In the genomic region with DNA sequence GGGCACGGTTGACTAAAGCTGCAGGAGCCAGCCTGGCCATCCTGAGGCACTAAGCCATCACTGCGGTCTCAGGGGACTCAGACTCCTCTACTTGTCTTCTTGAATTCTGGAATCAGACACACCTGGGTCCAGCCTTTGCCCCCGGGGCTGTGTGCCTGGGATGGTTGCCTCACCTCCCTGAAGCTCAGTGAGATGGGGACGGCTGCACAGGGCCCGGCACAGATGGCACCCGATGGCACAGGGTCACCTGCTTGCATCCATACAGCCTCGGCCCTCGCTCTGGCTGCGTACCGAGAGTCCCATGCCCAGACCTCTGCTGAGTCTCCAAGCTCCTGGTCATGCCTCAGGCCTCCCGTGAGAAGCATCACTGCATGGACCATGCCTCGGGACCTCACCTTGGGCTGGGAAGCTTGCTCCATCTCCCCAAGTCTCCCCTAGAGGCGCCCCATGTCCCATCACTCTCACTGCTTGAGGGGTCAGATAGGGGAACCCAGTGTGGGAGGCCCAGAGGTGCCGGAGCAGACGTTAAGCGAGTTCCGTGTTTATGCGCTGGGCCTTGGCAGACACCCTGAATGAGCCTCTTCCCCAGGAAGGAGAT, we compare ENCODE assay signal across 11 cellular contexts.
DNase-seq lines count a peak whose midpoint lies in the region; ATAC-seq and TF ChIP-seq lines count a peak whose summit lies in the region.
"Had no signal": no experiment of that assay in that cellular context is flagged by ENCODE, and none has a peak within 500 bp of the region (broad histone marks: within the 10 kb centered on the region; RNA-seq: fewer than 3 reads in every experiment).

No MANE protein-coding gene starts in this region.

- no peak for ATAC-seq in Right ventricle myocardium superior (ENCODE audit: poor library complexity)

- peaks cover 3% of the 10 kb centered on the region for H4K20me1 ChIP-seq in mammary epithelial cell (ENCODE audit: insufficient read depth, low read length)

- no peak overlapping the region for H3K23ac ChIP-seq in mesenchymal stem cell (ENCODE audit: low read length in 2 of 2)

- intact Hi-C loops in breast epithelium (cut with DNase I; ENCODE audit: low total_unique reads) = no loop called here
- intact Hi-C loops in mammary epithelial cell (cut with micrococcal nuclease) = no loop called here
- intact Hi-C loops in Right ventricle myocardium superior (cut with DNase I) = no loop called here

- peak overlapping the region in 1 of 2 experiments; percentile 11 for H3K14ac ChIP-seq in mesenchymal stem cell (ENCODE audit: low read length in 2 of 2)

- H2AFZ ChIP-seq in mammary epithelial cell (ENCODE audit: low read depth, low read length) = no peak overlapping the region
- H2AFZ ChIP-seq in mesenchymal stem cell (ENCODE audit: low read depth, low read length) = no peak overlapping the region
- H2AFZ ChIP-seq: GM23248 had no signal

- H3K79me2 ChIP-seq in mammary epithelial cell (ENCODE audit: insufficient read depth, low read length) = peaks cover 98% of the 10 kb centered on the region

- H3K4me1 ChIP-seq in breast epithelium (peaks cover 33 to 53% of the 10 kb centered on the region in 2 donors), mammary epithelial cell (ENCODE audit: insufficient read depth, low read length) (peaks cover 42% of the 10 kb centered on the region), mesenchymal stem cell (ENCODE audit: control insufficient read depth, insufficient read depth, low read depth, low read length) (peaks cover 67% of the 10 kb centered on the region), tibial nerve (peaks cover 0 to 100% (median 94%) of the 10 kb centered on the region in 4 donors)

- no peak overlapping the region for H2AK5ac ChIP-seq in mesenchymal stem cell (ENCODE audit: low read length, severe bottlenecking)

- no peak overlapping the region for H3K4me2 ChIP-seq in mammary epithelial cell (ENCODE audit: insufficient read depth, low read depth, low read length)
- H3K4me2 ChIP-seq in mesenchymal stem cell (ENCODE audit: low read length, poor library complexity, severe bottlenecking) = no peak overlapping the region

- WGBS in mammary epithelial cell (ENCODE audit: low coverage, missing lambda C conversion rate) = 95% methylated on average over 10 of the region's 18 CpGs
- 96% methylated on average over 18 of the region's 18 CpGs for WGBS in mesenchymal stem cell
- WGBS in tibial nerve, 2 donors = 54 to 63% methylated on average over 7 to 11 of the region's 18 CpGs

- TF ChIP-seq CTCF in breast epithelium (IDR thresholded peaks at IDR 0.05) (no peak), mammary epithelial cell (conservative IDR thresholded peaks at IDR 0.05 in 1 of 2, IDR thresholded peaks at IDR 0.05 in 1 of 2; ENCODE audit: extremely low read depth in 1 of 2, insufficient read depth in 1 of 2, low read depth in 1 of 2, low read length in 2 of 2) (no peak), tibial nerve (IDR thresholded peaks at IDR 0.05) (no peak)

- H3K9me3 ChIP-seq in breast epithelium (no peaks in the 10 kb centered on the region), mammary epithelial cell (replicated peaks; ENCODE audit: insufficient read depth, low read length) (no peaks in the 10 kb centered on the region), mesenchymal stem cell (ENCODE audit: control insufficient read depth, low read length) (no peaks in the 10 kb centered on the region), tibial nerve (no peaks in the 10 kb centered on the region)

- in situ Hi-C loops in mammary epithelial cell (cut with MboI; ENCODE audit: low sequenced_read_pairs in 2 of 2) = no loop called here

- peaks cover 15% of the 10 kb centered on the region for H3K79me1 ChIP-seq in mesenchymal stem cell (replicated peaks; ENCODE audit: low read length, poor library complexity, severe bottlenecking)

- dilution Hi-C loops in mammary epithelial cell (cut with HindIII; ENCODE audit: low sequenced_read_pairs) = loop anchor here (5.0 to 10.0 kb wide), 2 partner anchors 75 to 132 kb away; no protein-coding TSS in a partner anchor

- CTCF ChIA-PET in mammary epithelial cell (lab: Charles Lee; ENCODE audit: low non-redundant PET) = no interaction called here

- H3K36me3 ChIP-seq in breast epithelium = no peaks in the 10 kb centered on the region
- peaks cover 3% of the 10 kb centered on the region for H3K36me3 ChIP-seq in mammary epithelial cell (ENCODE audit: insufficient read depth, low read length)
- peaks cover 8 to 49% of the 10 kb centered on the region in 2 experiments for H3K36me3 ChIP-seq in mesenchymal stem cell (ENCODE audit: control insufficient read depth in 1 of 2, insufficient read depth in 2 of 2, low read depth in 1 of 2, low read length in 2 of 2)
- H3K36me3 ChIP-seq in tibial nerve = no peaks in the 10 kb centered on the region

- H3K27me3 ChIP-seq in breast epithelium = no peaks in the 10 kb centered on the region
- no peaks in the 10 kb centered on the region for H3K27me3 ChIP-seq in mammary epithelial cell (ENCODE audit: insufficient read depth, low read length)
- no peaks in the 10 kb centered on the region for H3K27me3 ChIP-seq in mesenchymal stem cell (ENCODE audit: control insufficient read depth in 1 of 2, insufficient read depth in 1 of 2, low read length in 2 of 2)
- H3K27me3 ChIP-seq in tibial nerve = no peaks in the 10 kb centered on the region

- peak overlapping the region in 1 of 2 experiments; percentile 30 for H3K18ac ChIP-seq in mesenchymal stem cell (ENCODE audit: low read depth in 1 of 2, low read length in 2 of 2)

- no peak for DNase-seq in breast epithelium (ENCODE audit: low spot score in 2 of 2)
- DNase-seq in mammary epithelial cell = no peak
- peak; percentile 77 for DNase-seq in activated CD8-positive, alpha-beta memory T cell treated with anti-CD3 and anti-CD28 coated beads, Interleukin-2, amount 50 U/mL, for 48 hours
- no peak for DNase-seq in mesenchymal stem cell
- DNase-seq in tibial nerve (ENCODE audit: low spot score in 2 of 2) = no peak
- no peak for DNase-seq in Right ventricle myocardium superior
- DNase-seq in NOMO-1 treated with dmso at 0.1 percent for 144 hours (lab: John Stamatoyannopoulos, UW; ENCODE audit: unreplicated experiment) = no peak
- no peak for DNase-seq in activated gamma-delta T cell (lab: John Stamatoyannopoulos, UW)
- DNase-seq: cerebellar nuclear complex; GM23248; NK-92 treated with Interleukin-12 subunit alpha and Interleukin-12 subunit beta, amount 100 ng/mL, for 24 hours had no signal

- H2BK15ac ChIP-seq in mesenchymal stem cell (ENCODE audit: low read depth, poor library complexity, severe bottlenecking) = no peak overlapping the region

- TF ChIP-seq EP300 in tibial nerve (IDR thresholded peaks at IDR 0.05) = no peak

- no peak overlapping the region for H4K8ac ChIP-seq in mesenchymal stem cell (ENCODE audit: low read length)

- no peak for TF ChIP-seq POLR2A in breast epithelium (IDR thresholded peaks at IDR 0.05)
- no peak for TF ChIP-seq POLR2A in tibial nerve (IDR thresholded peaks at IDR 0.05)

- H3K9ac ChIP-seq in mammary epithelial cell (ENCODE audit: insufficient read depth, low read length) (no peak overlapping the region), mesenchymal stem cell (ENCODE audit: low read length) (no peak overlapping the region)
- H3K9ac ChIP-seq: GM23248 had no signal

- peak overlapping the region in 1 of 2 experiments; percentile 56 for H2BK12ac ChIP-seq in mesenchymal stem cell (ENCODE audit: low read length in 2 of 2)

- H4K91ac ChIP-seq in mesenchymal stem cell (ENCODE audit: low read length) = peak overlapping the region; percentile 21

- no peak overlapping the region for H2BK120ac ChIP-seq in mesenchymal stem cell (ENCODE audit: low read depth, low read length)

- peak overlapping the region in 1 of 2 experiments; percentile 12 for H3K4ac ChIP-seq in mesenchymal stem cell (ENCODE audit: low read depth in 1 of 2, low read length in 2 of 2)

- peak overlapping the region; percentile 92 to 95 for H3K27ac ChIP-seq in breast epithelium
- no peak overlapping the region for H3K27ac ChIP-seq in mammary epithelial cell (ENCODE audit: insufficient read depth, low read depth, low read length)
- H3K27ac ChIP-seq in mesenchymal stem cell (ENCODE audit: low read length, poor library complexity, severe bottlenecking) = no peak overlapping the region
- H3K27ac ChIP-seq in tibial nerve = peak overlapping the region in 3 of 4 donors; percentile 90 to 94 (median 91)
- H3K27ac ChIP-seq: GM23248 had no signal

- no peak overlapping the region for H2BK5ac ChIP-seq in mesenchymal stem cell (ENCODE audit: low read depth, low read length, poor library complexity, severe bottlenecking)

- no TSS peak for BruUV-seq in mammary epithelial cell (replicated peaks; lab: Mats Ljungman, UMichigan)

- peak overlapping the region in 1 of 3 donors; percentile 49 for H3K4me3 ChIP-seq in breast epithelium
- no peak overlapping the region for H3K4me3 ChIP-seq in mammary epithelial cell (replicated peaks in 1 of 3; ENCODE audit: insufficient read depth in 1 of 3, low read depth in 2 of 3, low read length in 3 of 3)
- no peak overlapping the region for H3K4me3 ChIP-seq in mesenchymal stem cell (ENCODE audit: insufficient read depth in 1 of 2, low read depth in 1 of 2, low read length in 2 of 2)
- no peak overlapping the region for H3K4me3 ChIP-seq in tibial nerve
- H3K4me3 ChIP-seq: GM23248 had no signal

Comparison
In these comparisons a context has a peak if more than half of its experiments do, and no peak if none do; other contexts are left out.
1. H3K27ac ChIP-seq: peak in breast epithelium (2 of 2) and tibial nerve (3 of 4); none in mammary epithelial cell (single experiment) and mesenchymal stem cell (single experiment).